19 cellular contexts compared by ENCODE assay signal in genomic region chr15:81166949-81167816, GRCh38. TPM values are rescaled to one million over a fixed set of nuclear protein-coding genes. Genes with fewer than 3 reads are reported as not detected.
DNase-seq lines count a peak whose midpoint lies in the region; ATAC-seq and TF ChIP-seq lines count a peak whose summit lies in the region.
"Had no signal": no experiment of that assay in that cellular context is flagged by ENCODE, and none has a peak within 500 bp of the region (broad histone marks: within the 10 kb centered on the region; RNA-seq: fewer than 3 reads in every experiment).

No MANE protein-coding gene starts in this region.

- peaks cover 5 to 15% (median 10%) of the 10 kb centered on the region in 4 donors for H3K4me1 Mint-ChIP-seq in CD4-positive, alpha-beta memory T cell
- peaks cover 4 to 5% of the 10 kb centered on the region in 2 donors for H3K4me1 Mint-ChIP-seq in stimulated activated naive B cell treated with anti-CD40 and anti-IgM and Interleukin-4, amounts not matched to agents 10 μg/mL and 1 μg/mL and 100 μg/mL, for 72 hours

- DNase-seq in AG04450 (ENCODE audit: low read depth, low spot score) (no peak), HUDEP-2 (lab: John Stamatoyannopoulos, UW; ENCODE audit: unreplicated experiment in 76 of 76) (peak in 71 of 76 experiments; percentile 8 to 91 (median 57)), erythroblast (lab: John Stamatoyannopoulos, UW) (peak; percentile 79 to 81), mucosa of descending colon (no peak), hippocampal formation (lab: John Stamatoyannopoulos, UW) (no peak), GM03348 (ENCODE audit: low spot score) (no peak)
- DNase-seq in CD4-positive, alpha-beta memory T cell, result no peak
- no peak for DNase-seq in stimulated activated naive B cell treated with anti-CD40 and anti-IgM and Interleukin-4, amounts not matched to agents 10 μg/mL and 1 μg/mL and 100 μg/mL, for 72 hours
- DNase-seq: activated T-cell treated with anti-CD3 and anti-CD28 coated beads, Interleukin-2, amount 50 U/mL, for 48 hours; adrenal gland; AML-193; H7; NCI-H82 had no signal

- peak overlapping the region in 1 of 8 donors; percentile 26 for H3K4me3 Mint-ChIP-seq in CD4-positive, alpha-beta memory T cell
- no peak overlapping the region for H3K4me3 Mint-ChIP-seq in stimulated activated naive B cell treated with anti-CD40 and anti-IgM and Interleukin-4, amounts not matched to agents 10 μg/mL and 1 μg/mL and 100 μg/mL, for 72 hours
- H3K4me3 Mint-ChIP-seq: stimulated activated effector memory CD8-positive, alpha-beta T cell treated with anti-CD3 and anti-CD28 coated beads, Interleukin-12 subunit alpha, Interleukin-12 subunit beta, amount 100 ng/mL, for 72 hours had no signal

- H3K36me3 Mint-ChIP-seq in CD4-positive, alpha-beta memory T cell, result no peaks in the 10 kb centered on the region
- H3K36me3 Mint-ChIP-seq in stimulated activated naive B cell treated with anti-CD40 and anti-IgM and Interleukin-4, amounts not matched to agents 10 μg/mL and 1 μg/mL and 100 μg/mL, for 72 hours, result no peaks in the 10 kb centered on the region
- H3K36me3 Mint-ChIP-seq: stimulated activated effector memory CD8-positive, alpha-beta T cell treated with anti-CD3 and anti-CD28 coated beads, Interleukin-12 subunit alpha, Interleukin-12 subunit beta, amount 100 ng/mL, for 72 hours had no signal

- intact Hi-C loops in mucosa of descending colon (cut with DNase I, micrococcal nuclease), result loop anchor here in 1 of 2 donors (10.0 kb wide), 1 partner anchor 98 kb away; no protein-coding TSS in a partner anchor
- intact Hi-C loops in CD4-positive, alpha-beta memory T cell (cut with micrococcal nuclease), result no loop called here

- no peaks in the 10 kb centered on the region for H3K9me3 ChIP-seq in AG04450 (ENCODE audit: control insufficient read depth, insufficient read depth, low read length)
- H3K9me3 ChIP-seq in mucosa of descending colon, result no peaks in the 10 kb centered on the region
- H3K9me3 ChIP-seq in CD4-positive, alpha-beta memory T cell (ENCODE audit: control insufficient read depth in 1 of 2, low read length in 2 of 2), result no peaks in the 10 kb centered on the region
- H3K9me3 ChIP-seq: adrenal gland had no signal

- POLR2A ChIA-PET in AG04450 (lab: Yijun Ruan, JAX), result interaction anchor here (1.0 kb wide), 1 partner anchor 22 kb away, joined by 4 read pairs; no protein-coding TSS in a partner anchor
- POLR2A ChIA-PET in CD4-positive, alpha-beta memory T cell (lab: Charles Lee; ENCODE audit: partially characterized antibody), result no interaction called here

- peaks cover 4 to 16% of the 10 kb centered on the region in 2 donors for H3K27me3 Mint-ChIP-seq in CD4-positive, alpha-beta memory T cell
- peaks cover 23 to 25% of the 10 kb centered on the region in 2 donors for H3K27me3 Mint-ChIP-seq in stimulated activated naive B cell treated with anti-CD40 and anti-IgM and Interleukin-4, amounts not matched to agents 10 μg/mL and 1 μg/mL and 100 μg/mL, for 72 hours

- peak overlapping the region; percentile 11 for H3K27ac ChIP-seq in AG04450 (ENCODE audit: low read depth, low read length)
- H3K27ac ChIP-seq in CD4-positive, alpha-beta memory T cell (ENCODE audit: low read depth, low read length), result no peak overlapping the region
- H3K27ac ChIP-seq: adrenal gland had no signal

- ATAC-seq in mucosa of descending colon, result peak; percentile 27
- ATAC-seq in stimulated activated naive B cell treated with anti-CD40 and anti-IgM and Interleukin-4, amounts not matched to agents 10 μg/mL and 1 μg/mL and 100 μg/mL, for 72 hours (replicated peaks), result no peak
- ATAC-seq: stimulated activated effector memory CD8-positive, alpha-beta T cell treated with anti-CD3 and anti-CD28 coated beads, Interleukin-12 subunit alpha, Interleukin-12 subunit beta, amount 100 ng/mL, for 72 hours had no signal

- peak overlapping the region in 2 of 7 donors; percentile 14 to 53 for H3K27ac Mint-ChIP-seq in CD4-positive, alpha-beta memory T cell
- no peak overlapping the region for H3K27ac Mint-ChIP-seq in stimulated activated naive B cell treated with anti-CD40 and anti-IgM and Interleukin-4, amounts not matched to agents 10 μg/mL and 1 μg/mL and 100 μg/mL, for 72 hours
- H3K27ac Mint-ChIP-seq: stimulated activated effector memory CD8-positive, alpha-beta T cell treated with anti-CD3 and anti-CD28 coated beads, Interleukin-12 subunit alpha, Interleukin-12 subunit beta, amount 100 ng/mL, for 72 hours had no signal

- no peaks in the 10 kb centered on the region for H3K4me1 ChIP-seq in mucosa of descending colon (ENCODE audit: low read depth)
- H3K4me1 ChIP-seq in CD4-positive, alpha-beta memory T cell (ENCODE audit: insufficient read depth, low read length), result peaks cover 8% of the 10 kb centered on the region
- H3K4me1 ChIP-seq: adrenal gland had no signal

- TF ChIP-seq POLR2A in erythroblast (IDR thresholded peaks at IDR 0.05; ENCODE audit: low read length), result peak; percentile 54

- H3K9me3 Mint-ChIP-seq in CD4-positive, alpha-beta memory T cell, result no peaks in the 10 kb centered on the region
- no peaks in the 10 kb centered on the region for H3K9me3 Mint-ChIP-seq in stimulated activated naive B cell treated with anti-CD40 and anti-IgM and Interleukin-4, amounts not matched to agents 10 μg/mL and 1 μg/mL and 100 μg/mL, for 72 hours
- H3K9me3 Mint-ChIP-seq: stimulated activated effector memory CD8-positive, alpha-beta T cell treated with anti-CD3 and anti-CD28 coated beads, Interleukin-12 subunit alpha, Interleukin-12 subunit beta, amount 100 ng/mL, for 72 hours had no signal

- TF ChIP-seq CTCF in AG04450 (IDR thresholded peaks at IDR 0.05; ENCODE audit: low read depth, low read length) (no peak), mucosa of descending colon (IDR thresholded peaks at IDR 0.05) (no peak)

- peaks cover 2% of the 10 kb centered on the region for H3K27me3 ChIP-seq in AG04450 (ENCODE audit: control insufficient read depth, insufficient read depth, low read length)
- peaks cover 3% of the 10 kb centered on the region for H3K27me3 ChIP-seq in CD4-positive, alpha-beta memory T cell (ENCODE audit: insufficient read depth, low read length)
- H3K27me3 ChIP-seq: adrenal gland had no signal

- no peaks in the 10 kb centered on the region for H3K36me3 ChIP-seq in mucosa of descending colon (ENCODE audit: low read depth)
- H3K36me3 ChIP-seq in CD4-positive, alpha-beta memory T cell (ENCODE audit: insufficient read depth, low read length), result no peaks in the 10 kb centered on the region
- H3K36me3 ChIP-seq: adrenal gland had no signal

- CTCF ChIA-PET in AG04450 (lab: Charles Lee), result interaction anchor here (1.8 to 7.2 kb wide), 2 partner anchors 12 to 99 kb away, joined by 6 to 66 read pairs; no protein-coding TSS in a partner anchor
- CTCF ChIA-PET in CD4-positive, alpha-beta memory T cell (lab: Charles Lee; ENCODE audit: partially characterized antibody), result interaction anchor here (1.3 kb wide), 1 partner anchor 99 kb away, joined by 5 read pairs; no protein-coding TSS in a partner anchor

- H3K4me3 ChIP-seq in AG04450 (ENCODE audit: low read depth, low read length), result no peak overlapping the region
- H3K4me3 ChIP-seq in mucosa of descending colon, result no peak overlapping the region
- H3K4me3 ChIP-seq in CD4-positive, alpha-beta memory T cell (ENCODE audit: low read length in 2 of 2), result no peak overlapping the region
- H3K4me3 ChIP-seq: adrenal gland had no signal

RNA-seq across cellular contexts. Expression of gene IL16, which starts 29.5 kb away (rescaled TPM):
- 3.8 and 4.6 TPM in 2 replicates for polyA plus RNA-seq in AG04450 (2011; rRNA removed)
- polyA minus RNA-seq in AG04450 (2011; rRNA and poly(A)+ RNA removed), result 7.2 and 9.5 TPM in 2 replicates
- total RNA-seq in mucosa of descending colon, result 1 to 10 TPM; 6.2 to 9.5 (median 8.4) TPM
- total RNA-seq in CD4-positive, alpha-beta memory T cell, result 100 to 1,000 TPM; 392 to 400 TPM
- polyA plus RNA-seq in CD4-positive, alpha-beta memory T cell, result 100 to 1,000 TPM; 190 to 332 TPM
- total RNA-seq: H7, HT-29, kidney epithelial cell had no signal

RNA-seq across cellular contexts. Expression of gene CFAP161, which starts 33.1 kb away (rescaled TPM):
- polyA plus RNA-seq in AG04450 (2011; rRNA removed), result not detected in 2 replicates
- not detected in 2 replicates for polyA minus RNA-seq in AG04450 (2011; rRNA and poly(A)+ RNA removed)
- total RNA-seq in mucosa of descending colon, result under 1 TPM in 1 of 3 donors, not detected in 2; 0.54 TPM
- not detected for total RNA-seq in CD4-positive, alpha-beta memory T cell
- not detected for polyA plus RNA-seq in CD4-positive, alpha-beta memory T cell
- total RNA-seq: chondrocyte; kidney epithelial cell; MCF 10A; T-helper 1 cell treated with Interleukin-12 subunit alpha and Interleukin-12 subunit beta and Interleukin-4 antibody, amounts not matched to agents 30 ng/mL and 1 ng/mL, for 36 hours had no signal

Comparison
In these comparisons a context has a peak if more than half of its experiments do, and no peak if none do; other contexts are left out.
1. DNase-seq: peak in HUDEP-2 (71 of 76) and erythroblast (2 of 2); none in AG04450 (single experiment), mucosa of descending colon (0 of 3), hippocampal formation (0 of 2), CD4-positive, alpha-beta memory T cell (0 of 5), stimulated activated naive B cell treated with anti-CD40 and anti-IgM and Interleukin-4, amounts not matched to agents 10 μg/mL and 1 μg/mL and 100 μg/mL, for 72 hours (single experiment) and GM03348 (single experiment).
2. RNA of gene IL16, which starts 29.5 kb away (total RNA-seq): 392 to 400 TPM in CD4-positive, alpha-beta memory T cell; 6.2 to 9.5 TPM in mucosa of descending colon; every median in the first group is over 10 times any median in the second.